Comparison of ENCODE assay signal across 2 cellular contexts in genomic region chr5:140145818-140146522, GRCh38.
TF ChIP-seq lines count a peak whose summit lies in the region.

No MANE protein-coding gene starts in this region.

TF ChIP-seq in GM12878, 131 proteins besides CTCF, POLR2A, EP300 and RAD21 (continued from another document):
- TF ChIP-seq IKZF1 (conservative IDR thresholded peaks at IDR 0.05) (peak; percentile 53; the same call in 1 of the 2 replicates), NFXL1 (IDR thresholded peaks at IDR 0.05; ENCODE audit: borderline replicate concordance) (no peak), SMARCA5 (IDR thresholded peaks at IDR 0.05) (peak; percentile 50; the same call in 1 of the 2 replicates), RUNX3 (IDR thresholded peaks at IDR 0.05; ENCODE audit: low read length) (0 out of 2 replicates have a peak, but pooled peaks have one; percentile 26), REST (IDR thresholded peaks at IDR 0.05; ENCODE audit: low read depth, low read length) (peak; percentile 77), SIN3A (IDR thresholded peaks at IDR 0.05; ENCODE audit: low read depth, low read length) (no peak), SMC3 (IDR thresholded peaks at IDR 0.05; ENCODE audit: borderline replicate concordance, low read length) (peak; percentile 30; the same call in 1 of the 2 replicates), YY1 (IDR thresholded peaks at IDR 0.05; ENCODE audit: low read depth, low read length) (peak; percentile 37; the same call in 1 of the 2 replicates), ZNF207 (IDR thresholded peaks at IDR 0.05; ENCODE audit: borderline replicate concordance) (0 out of 2 replicates have a peak, but pooled peaks have one; percentile 18), PRDM15 (CRISPR knock-in tag; IDR thresholded peaks at IDR 0.05) (no peak), NR2F1 (conservative IDR thresholded peaks at IDR 0.05) (0 out of 2 replicates have a peak, but pooled peaks have one; percentile 22), HDAC6 (IDR thresholded peaks at IDR 0.05; ENCODE audit: unreplicated experiment) (peak; percentile 86), SRF (IDR thresholded peaks at IDR 0.05; ENCODE audit: low read depth in 2 of 2, low read length in 2 of 2) (no peak)

TF ChIP-seq in HEK293T, 16 proteins besides CTCF, POLR2A, EP300 and RAD21 (continued from another document):
- TF ChIP-seq PKNOX1 (IDR thresholded peaks at IDR 0.05), result no peak
- TF ChIP-seq FOXK2 (IDR thresholded peaks at IDR 0.05), result no peak
- TF ChIP-seq TARDBP (IDR thresholded peaks at IDR 0.05), result no peak
- TF ChIP-seq LEF1 (IDR thresholded peaks at IDR 0.05; ENCODE audit: borderline replicate concordance), result no peak
- TF ChIP-seq SUZ12 (IDR thresholded peaks at IDR 0.05), result no peak
- no peak for TF ChIP-seq ZNF384 (IDR thresholded peaks at IDR 0.05)
- no peak for TF ChIP-seq HDGF (IDR thresholded peaks at IDR 0.05; ENCODE audit: borderline replicate concordance)
- no peak for TF ChIP-seq BHLHE40 (IDR thresholded peaks at IDR 0.05; ENCODE audit: borderline replicate concordance)
- TF ChIP-seq FOXM1 (IDR thresholded peaks at IDR 0.05; ENCODE audit: borderline replicate concordance), result no peak
- TF ChIP-seq CTBP1 (IDR thresholded peaks at IDR 0.05; ENCODE audit: borderline replicate concordance), result no peak
- TF ChIP-seq FOXA1 (IDR thresholded peaks at IDR 0.05), result no peak
- TF ChIP-seq ELF4 (IDR thresholded peaks at IDR 0.05), result no peak
- no peak for TF ChIP-seq SP1 (IDR thresholded peaks at IDR 0.05)
- TF ChIP-seq ARNT (IDR thresholded peaks at IDR 0.05), result no peak
